ENCODE assay signal across 21 cellular contexts in the genomic region with DNA sequence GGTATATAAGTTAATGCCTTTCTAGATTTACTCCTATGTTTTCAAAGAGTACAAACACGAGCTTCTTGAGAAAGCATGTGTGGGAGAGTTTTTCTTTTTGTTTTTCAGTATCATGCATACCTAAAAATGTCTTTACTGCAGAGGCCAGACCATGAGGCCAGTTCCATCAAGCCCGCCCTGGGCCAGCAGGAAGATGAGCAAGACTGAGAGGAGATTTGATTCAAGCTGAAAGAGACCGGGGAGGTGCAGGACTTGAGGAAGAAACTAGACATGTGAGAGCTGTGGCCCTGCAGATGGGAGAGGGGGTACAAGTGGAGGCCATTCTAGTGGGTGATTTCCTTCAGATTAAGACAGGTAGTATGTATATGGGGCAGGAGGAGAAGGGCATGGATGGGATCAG.
"Had no signal": no experiment of that assay in that cellular context is flagged by ENCODE, and none has a peak within 500 bp of the region (broad histone marks: within the 10 kb centered on the region; RNA-seq: fewer than 3 reads in every experiment).

No MANE protein-coding gene starts in this region.

- DNase-seq: activated CD4-positive, alpha-beta memory T cell treated with anti-CD3 and anti-CD28 coated beads, Interleukin-2, amount 10 ng/mL, durations not matched to agents 7 days and 5 days; activated CD4-positive, alpha-beta T cell treated with anti-CD3 and anti-CD28 coated beads, Interleukin-2, amount 10 ng/mL, durations not matched to agents 24 days and 14 days; aorta; brain microvascular endothelial cell; central memory CD4-positive, alpha-beta T cell; dermis blood vessel endothelial cell; effector memory CD4-positive, alpha-beta T cell; foreskin keratinocyte; kidney glomerular epithelial cell; left lung; naive B cell; nucleus accumbens; right lobe of liver; stimulated activated CD4-positive, alpha-beta T cell treated with anti-CD3 and anti-CD28 coated beads, Interleukin-1b, Interleukin-23, amount 100 ng/mL, for 48 hours; stomach had no signal

- H3K4me3 ChIP-seq: left lung, lung, right lobe of liver, skin epidermis, stomach, suprapubic skin, tibial nerve had no signal

- ATAC-seq: activated CD4-positive, CD25-positive, alpha-beta regulatory T cell treated with anti-CD3 and anti-CD28 coated beads, Interleukin-2, amount 50 U/mL, for 24 hours; activated naive CD4-positive, alpha-beta T cell treated with anti-CD3 and anti-CD28 coated beads, Interleukin-2, amount 50 U/mL, for 72 hours; foreskin keratinocyte; left lung; right lobe of liver had no signal
